8 cellular contexts compared by ENCODE assay signal in genomic region chrX:39309721-39310152, GRCh38.
A peak's percentile ranks its signal among the peaks of the same experiment; 100 is the strongest.
DNase-seq lines count a peak whose midpoint lies in the region; ATAC-seq, FAIRE-seq and TF ChIP-seq lines count a peak whose summit lies in the region.

No MANE protein-coding gene starts in this region.

- BruUV-seq in HepG2 (replicated peaks; lab: Mats Ljungman, UMichigan) = no TSS peak

- CTCF ChIA-PET in HepG2 (lab: Yijun Ruan, JAX; ENCODE audit: low intra/inter-chr PET ratio, low total read pairs) (no interaction called here), GM10248 (lab: Yijun Ruan, JAX) (interaction anchor here (1.3 kb wide), 1 partner anchor 9 kb away, joined by 3 read pairs; no protein-coding TSS in a partner anchor)

- 52% methylated on average over 7 of the region's 7 CpGs for WGBS in liver
- 33% methylated on average over 6 of the region's 7 CpGs for WGBS in HepG2 (ENCODE audit: low lambda C conversion rate)

- POLR2A ChIA-PET in HepG2 (lab: Yijun Ruan, JAX) = no interaction called here
- POLR2A ChIA-PET in GM10248 (lab: Yijun Ruan, JAX) = no interaction called here

- no peak for TF ChIP-seq EP300 in HepG2 (IDR thresholded peaks at IDR 0.05; ENCODE audit: low read depth in 2 of 2, low read length in 2 of 2)
- no peak for TF ChIP-seq EP300 in HepG2 (CRISPR knock-in tag; IDR thresholded peaks at IDR 0.05; ENCODE audit: borderline replicate concordance)

- H3K27me3 ChIP-seq in liver (ENCODE audit: control insufficient read depth in 4 of 4, insufficient read depth in 4 of 4, low read length in 3 of 4) (no peaks in the 10 kb centered on the region), HepG2 (ENCODE audit: control insufficient read depth in 1 of 2, insufficient read depth in 2 of 2, low read length in 2 of 2) (no peaks in the 10 kb centered on the region), osteoblast (ENCODE audit: insufficient read depth, low read length) (peaks cover 35% of the 10 kb centered on the region)

- H3K4me2 ChIP-seq in HepG2 (ENCODE audit: low read depth, low read length) = no peak overlapping the region
- no peak overlapping the region for H3K4me2 ChIP-seq in osteoblast (ENCODE audit: insufficient read depth, low read length)

- peaks cover 75% of the 10 kb centered on the region for H3K36me3 Mint-ChIP-seq in activated T-helper 17 cell treated with anti-CD3 and anti-CD28 coated beads, Interleukin-2, amount 50 U/mL, for 72 hours (ENCODE audit: low read depth)

- H3K27ac Mint-ChIP-seq in activated T-helper 17 cell treated with anti-CD3 and anti-CD28 coated beads, Interleukin-2, amount 50 U/mL, for 72 hours = peak overlapping the region; percentile 100

- no peak for TF ChIP-seq RAD21 in liver (IDR thresholded peaks at IDR 0.05)
- no peak for TF ChIP-seq RAD21 in HepG2 (CRISPR knock-in tag; IDR thresholded peaks at IDR 0.05)

- no peak for FAIRE-seq in HepG2 (lab: Jason Lieb, UNC)
- peak; percentile 23 for FAIRE-seq in kidney (lab: Jason Lieb, UNC)
- no peak for FAIRE-seq in urothelium cell line (lab: Jason Lieb, UNC)

- no peaks in the 10 kb centered on the region for H3K27me3 Mint-ChIP-seq in activated T-helper 17 cell treated with anti-CD3 and anti-CD28 coated beads, Interleukin-2, amount 50 U/mL, for 72 hours

- TF ChIP-seq POLR2A in HepG2 (IDR thresholded peaks at IDR 0.05; ENCODE audit: insufficient read depth in 1 of 2, low read depth in 2 of 2, low read length in 2 of 2) = no peak

- no peak overlapping the region for H2AFZ ChIP-seq in HepG2 (ENCODE audit: low read length)
- no peak overlapping the region for H2AFZ ChIP-seq in osteoblast (ENCODE audit: low read length)

- H3K79me2 ChIP-seq in HepG2 (ENCODE audit: insufficient read depth, low read length) (no peaks in the 10 kb centered on the region), osteoblast (ENCODE audit: insufficient read depth, low read length) (no peaks in the 10 kb centered on the region)

- H3K36me3 ChIP-seq in liver (ENCODE audit: control insufficient read depth in 4 of 4, insufficient read depth in 3 of 4, low read depth in 1 of 4, low read length in 3 of 4) (no peaks in the 10 kb centered on the region), HepG2 (replicated peaks in 1 of 2; ENCODE audit: control insufficient read depth in 1 of 2, insufficient read depth in 2 of 2, low read length in 2 of 2) (no peaks in the 10 kb centered on the region), kidney (ENCODE audit: control insufficient read depth in 1 of 2, insufficient read depth in 2 of 2, low read length in 2 of 2) (no peaks in the 10 kb centered on the region), osteoblast (ENCODE audit: insufficient read depth, low read length) (no peaks in the 10 kb centered on the region)

- no peak overlapping the region for H3K9ac ChIP-seq in liver (ENCODE audit: low read depth in 1 of 2, low read length in 2 of 2)
- H3K9ac ChIP-seq in HepG2 (ENCODE audit: insufficient read depth, low read depth, low read length) = no peak overlapping the region
- H3K9ac ChIP-seq in kidney (ENCODE audit: low read length in 2 of 2) = no peak overlapping the region

- TF ChIP-seq CTCF in liver (IDR thresholded peaks at IDR 0.05; ENCODE audit: low read depth, low read length, missing input control) (no peak), HepG2 (CRISPR knock-in tag; IDR thresholded peaks at IDR 0.05) (no peak), kidney (IDR thresholded peaks at IDR 0.05; ENCODE audit: borderline replicate concordance, extremely low read depth, insufficient read depth) (no peak), GM10248 (IDR thresholded peaks at IDR 0.05; ENCODE audit: control extremely low read depth, extremely low read depth, low read depth, missing control alignments) (no peak), osteoblast (IDR thresholded peaks at IDR 0.05; ENCODE audit: extremely low read depth, low read depth, low read length) (no peak)

- DNase-seq in HepG2 (ENCODE audit: low spot score) = no peak
- DNase-seq in kidney = no peak
- DNase-seq in urothelium cell line (ENCODE audit: low spot score) = peak; percentile 12
- no peak for DNase-seq in GM10248 (ENCODE audit: extremely low spot score)
- DNase-seq in G401 (ENCODE audit: low spot score) = no peak
- DNase-seq in osteoblast (ENCODE audit: insufficient read length, low spot score, missing footprints) = no peak

- H3K9me3 ChIP-seq in liver (ENCODE audit: control insufficient read depth in 4 of 4, low read length in 3 of 4) = no peaks in the 10 kb centered on the region
- no peaks in the 10 kb centered on the region for H3K9me3 ChIP-seq in HepG2 (ENCODE audit: low read length)
- H3K9me3 ChIP-seq in kidney (ENCODE audit: control insufficient read depth in 1 of 2, low read length in 2 of 2) = no peaks in the 10 kb centered on the region
- no peaks in the 10 kb centered on the region for H3K9me3 ChIP-seq in osteoblast (ENCODE audit: low read depth, low read length)

- H3K9me3 Mint-ChIP-seq in activated T-helper 17 cell treated with anti-CD3 and anti-CD28 coated beads, Interleukin-2, amount 50 U/mL, for 72 hours = peaks cover 10% of the 10 kb centered on the region

- H3K27ac ChIP-seq in liver (ENCODE audit: low read depth in 1 of 2, low read length in 2 of 2) (no peak overlapping the region), HepG2 (ENCODE audit: extremely low read length, insufficient read depth, low read length) (no peak overlapping the region), kidney (ENCODE audit: low read depth in 2 of 2, low read length in 2 of 2) (peak overlapping the region in 1 of 2 donors; percentile 47), osteoblast (ENCODE audit: low read depth, low read length) (no peak overlapping the region)

- H3K4me1 Mint-ChIP-seq in activated T-helper 17 cell treated with anti-CD3 and anti-CD28 coated beads, Interleukin-2, amount 50 U/mL, for 72 hours = peaks cover 34% of the 10 kb centered on the region

- no peaks in the 10 kb centered on the region for H4K20me1 ChIP-seq in HepG2 (ENCODE audit: insufficient read depth, low read length)
- peaks cover 4% of the 10 kb centered on the region for H4K20me1 ChIP-seq in osteoblast (ENCODE audit: insufficient read depth, low read length)

- H3K4me3 ChIP-seq in liver (ENCODE audit: low read depth in 1 of 3, low read length in 3 of 3) (no peak overlapping the region), HepG2 (replicated peaks in 1 of 3; ENCODE audit: insufficient read depth in 1 of 3, low read depth in 2 of 3, low read length in 3 of 3) (no peak overlapping the region), kidney (ENCODE audit: low read length in 2 of 2) (no peak overlapping the region), osteoblast (ENCODE audit: insufficient read depth, low read length) (no peak overlapping the region)

- H3K4me1 ChIP-seq in liver (ENCODE audit: control insufficient read depth in 4 of 4, insufficient read depth in 4 of 4, low read length in 3 of 4) (no peaks in the 10 kb centered on the region), HepG2 (ENCODE audit: insufficient read depth, low read length) (no peaks in the 10 kb centered on the region), kidney (ENCODE audit: control insufficient read depth in 1 of 2, insufficient read depth in 1 of 2, low read depth in 1 of 2, low read length in 2 of 2) (peaks cover 3 to 8% of the 10 kb centered on the region in 2 donors), osteoblast (ENCODE audit: insufficient read depth, low read length) (no peaks in the 10 kb centered on the region)

- ATAC-seq in HepG2 = no peak
- peak; percentile 68 for ATAC-seq in activated T-helper 17 cell treated with anti-CD3 and anti-CD28 coated beads, Interleukin-2, amount 50 U/mL, for 72 hours (replicated peaks)

- H3K4me3 Mint-ChIP-seq in activated T-helper 17 cell treated with anti-CD3 and anti-CD28 coated beads, Interleukin-2, amount 50 U/mL, for 72 hours = peak overlapping the region; percentile 90

- in situ Hi-C loops in HepG2 (cut with HindIII; ENCODE audit: extremely low pct_ligation_motif_present, low pct_unique_long_range_greater_than_20kb) (no loop called here), G401 (cut with HindIII; ENCODE audit: low sequenced_read_pairs) (no loop called here)

- intact Hi-C loops in HepG2 (cut with micrococcal nuclease; ENCODE audit: unreplicated experiment) (no loop called here), kidney (cut with DNase I) (no loop called here)

TF ChIP-seq in liver, 16 proteins besides CTCF, POLR2A, EP300 and RAD21:
- peak; percentile 77 for TF ChIP-seq NR2F2 (IDR thresholded peaks at IDR 0.05)
- no peak for TF ChIP-seq JUND (IDR thresholded peaks at IDR 0.05)
TF ChIP-seq in liver: peak in this region for 1.

TF ChIP-seq in HepG2, 621 proteins besides CTCF, POLR2A, EP300 and RAD21 (continues in another document):
- TF ChIP-seq NFIC (IDR thresholded peaks at IDR 0.05; ENCODE audit: low read length) (no peak), SALL1 (CRISPR knock-in tag; IDR thresholded peaks at IDR 0.05) (no peak)
